In the genomic region with DNA sequence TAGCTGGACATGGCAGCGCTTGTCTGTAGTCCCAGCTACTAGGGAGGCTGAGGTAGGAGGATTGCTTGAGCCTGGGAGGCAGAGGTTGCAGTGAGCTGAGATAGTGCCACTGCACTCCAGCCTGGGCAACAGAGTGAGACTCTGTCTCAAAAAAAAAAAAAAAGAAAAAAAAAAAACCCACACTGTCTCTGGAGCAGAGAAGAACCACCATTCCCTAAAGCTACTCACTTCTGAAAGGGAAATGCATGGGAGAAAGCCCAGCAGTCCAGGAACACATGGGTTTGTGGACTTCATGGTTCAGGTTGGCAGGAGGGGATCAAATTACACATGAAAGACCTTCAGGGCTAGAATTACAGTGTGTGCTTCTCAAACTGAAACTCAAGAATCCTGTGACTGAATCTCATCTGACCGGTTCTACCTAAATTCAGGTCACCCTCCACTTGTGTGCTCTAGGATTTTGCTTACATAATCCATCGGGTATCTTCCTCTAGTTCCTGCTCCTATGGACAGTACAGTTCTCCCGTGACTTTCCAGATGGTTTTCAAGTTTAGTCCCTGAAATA, we compare ENCODE assay signal across 12 cellular contexts. TPM values are rescaled to one million over a fixed set of nuclear protein-coding genes. Genes with fewer than 3 reads are reported as not detected.
DNase-seq lines count a peak whose midpoint lies in the region; ATAC-seq and TF ChIP-seq lines count a peak whose summit lies in the region.
"Had no signal": no experiment of that assay in that cellular context is flagged by ENCODE, and none has a peak within 500 bp of the region (broad histone marks: within the 10 kb centered on the region; RNA-seq: fewer than 3 reads in every experiment).

No MANE protein-coding gene starts in this region.

- no peaks in the 10 kb centered on the region for H3K9me3 Mint-ChIP-seq in Caco-2 (ENCODE audit: unreplicated experiment)
- H3K9me3 Mint-ChIP-seq in activated CD8-positive, alpha-beta T cell treated with anti-CD3 and anti-CD28 coated beads, Interleukin-2, amount 10 ng/mL, durations not matched to agents 7 days and 5 days (ENCODE audit: insufficient read depth), result no peaks in the 10 kb centered on the region

- peak overlapping the region in 1 of 2 donors; percentile 18 for H3K27ac ChIP-seq in left lung

- H3K4me1 ChIP-seq in Caco-2 (peaks cover 27% of the 10 kb centered on the region), left lung (no peaks in the 10 kb centered on the region)

- peak overlapping the region; percentile 77 for H3K27ac Mint-ChIP-seq in Caco-2 (ENCODE audit: unreplicated experiment)
- peak overlapping the region; percentile 70 for H3K27ac Mint-ChIP-seq in activated CD8-positive, alpha-beta T cell treated with anti-CD3 and anti-CD28 coated beads, Interleukin-2, amount 10 ng/mL, durations not matched to agents 7 days and 5 days

- H3K4me3 ChIP-seq in Caco-2 (ENCODE audit: low read depth, low read length) (no peak overlapping the region), left lung (no peak overlapping the region)

- POLR2A ChIA-PET in Caco-2 (lab: Charles Lee), result no interaction called here
- POLR2A ChIA-PET in activated CD8-positive, alpha-beta T cell treated with anti-CD3 and anti-CD28 coated beads, Interleukin-2, amount 10 ng/mL, durations not matched to agents 7 days and 5 days (lab: Charles Lee), result interaction anchor here (0.6 to 0.9 kb wide), 3 partner anchors 8 to 155 kb away, joined by 3 to 5 read pairs (median 3); no protein-coding TSS in a partner anchor

- BruUV-seq in Caco-2 (replicated peaks; lab: Mats Ljungman, UMichigan), result no TSS peak

- H3K27me3 Mint-ChIP-seq in Caco-2 (ENCODE audit: insufficient read depth, unreplicated experiment), result no peaks in the 10 kb centered on the region
- H3K27me3 Mint-ChIP-seq in activated CD8-positive, alpha-beta T cell treated with anti-CD3 and anti-CD28 coated beads, Interleukin-2, amount 10 ng/mL, durations not matched to agents 7 days and 5 days (ENCODE audit: low read depth), result no peaks in the 10 kb centered on the region

- DNase-seq in Caco-2, result peak; percentile 80 to 84
- no peak for DNase-seq in activated CD8-positive, alpha-beta T cell treated with anti-CD3 and anti-CD28 coated beads, Interleukin-2, amount 10 ng/mL, durations not matched to agents 7 days and 5 days
- no peak for DNase-seq in left lung
- DNase-seq in cerebellar cortex (ENCODE audit: low spot score), result no peak
- no peak for DNase-seq in Ammon's horn (ENCODE audit: low spot score)
- DNase-seq in NAMALWA (ENCODE audit: low spot score), result no peak
- DNase-seq: activated naive CD4-positive, alpha-beta T cell treated with Interleukin-2 at 50 U/mL for 16 hours; hippocampal formation; OCI-M1; stimulated activated CD4-positive, alpha-beta T cell treated with anti-CD3 and anti-CD28 coated beads, Interleukin-15, amount 100 ng/mL, for 24 hours had no signal

- TF ChIP-seq CTCF in Caco-2 (IDR thresholded peaks at IDR 0.05; ENCODE audit: insufficient read depth in 1 of 2, low read depth in 1 of 2, low read length in 1 of 2, severe bottlenecking in 1 of 2, unreplicated experiment in 1 of 2), result no peak
- TF ChIP-seq CTCF in left lung (IDR thresholded peaks at IDR 0.05), result no peak

- H3K36me3 ChIP-seq in Caco-2 (ENCODE audit: control insufficient read depth, insufficient read depth, low read length), result no peaks in the 10 kb centered on the region
- peaks cover 0 to 98% of the 10 kb centered on the region in 2 donors for H3K36me3 ChIP-seq in left lung

- no peak for TF ChIP-seq RAD21 in Ishikawa (IDR thresholded peaks at IDR 0.05; ENCODE audit: low read depth)

- intact Hi-C loops in Caco-2 (cut with micrococcal nuclease; ENCODE audit: unreplicated experiment) (loop anchor here (1.0 to 2.0 kb wide), 3 partner anchors 8 to 83 kb away; a partner anchor contains a TSS), left lung (cut with DNase I) (no loop called here)

- peaks cover 35% of the 10 kb centered on the region for H3K4me1 Mint-ChIP-seq in Caco-2 (ENCODE audit: low read depth, unreplicated experiment)
- peaks cover 26% of the 10 kb centered on the region for H3K4me1 Mint-ChIP-seq in activated CD8-positive, alpha-beta T cell treated with anti-CD3 and anti-CD28 coated beads, Interleukin-2, amount 10 ng/mL, durations not matched to agents 7 days and 5 days (ENCODE audit: low read depth)

- no peak for ATAC-seq in activated CD8-positive, alpha-beta T cell treated with anti-CD3 and anti-CD28 coated beads, Interleukin-2, amount 10 ng/mL, durations not matched to agents 7 days and 5 days
- ATAC-seq in left lung, result peak; percentile 97
- no peak for ATAC-seq in HG03159 (IDR thresholded peaks at IDR 0.05; ENCODE audit: unreplicated experiment)

- peak; percentile 84 for TF ChIP-seq EP300 in Ishikawa (IDR thresholded peaks at IDR 0.05; ENCODE audit: borderline replicate concordance)

- CTCF ChIA-PET in Caco-2 (lab: Charles Lee), result interaction anchor here (0.6 to 2.1 kb wide), 4 partner anchors 9 to 408 kb away, joined by 3 to 15 read pairs (median 6); a partner anchor contains a TSS
- CTCF ChIA-PET in activated CD8-positive, alpha-beta T cell treated with anti-CD3 and anti-CD28 coated beads, Interleukin-2, amount 10 ng/mL, durations not matched to agents 7 days and 5 days (lab: Charles Lee), result interaction anchor here (1.0 to 1.3 kb wide), 2 partner anchors 9 to 17 kb away, joined by 3 to 11 read pairs; no protein-coding TSS in a partner anchor

- peak overlapping the region; percentile 50 for H3K4me3 Mint-ChIP-seq in Caco-2 (ENCODE audit: unreplicated experiment)
- H3K4me3 Mint-ChIP-seq in activated CD8-positive, alpha-beta T cell treated with anti-CD3 and anti-CD28 coated beads, Interleukin-2, amount 10 ng/mL, durations not matched to agents 7 days and 5 days, result no peak overlapping the region

- H3K9me3 ChIP-seq in Caco-2 (no peaks in the 10 kb centered on the region), left lung (no peaks in the 10 kb centered on the region)

- H3K27me3 ChIP-seq in Caco-2 (replicated peaks; ENCODE audit: control insufficient read depth, insufficient read depth, low read length), result no peaks in the 10 kb centered on the region
- no peaks in the 10 kb centered on the region for H3K27me3 ChIP-seq in left lung

- peaks cover 4% of the 10 kb centered on the region for H3K36me3 Mint-ChIP-seq in Caco-2 (ENCODE audit: insufficient read depth, unreplicated experiment)
- peaks cover 87% of the 10 kb centered on the region for H3K36me3 Mint-ChIP-seq in activated CD8-positive, alpha-beta T cell treated with anti-CD3 and anti-CD28 coated beads, Interleukin-2, amount 10 ng/mL, durations not matched to agents 7 days and 5 days (ENCODE audit: low read depth)

TF ChIP-seq in Ishikawa, 13 proteins besides CTCF, POLR2A, EP300 and RAD21 (continues in another document):
- TF ChIP-seq, protein P1, sequence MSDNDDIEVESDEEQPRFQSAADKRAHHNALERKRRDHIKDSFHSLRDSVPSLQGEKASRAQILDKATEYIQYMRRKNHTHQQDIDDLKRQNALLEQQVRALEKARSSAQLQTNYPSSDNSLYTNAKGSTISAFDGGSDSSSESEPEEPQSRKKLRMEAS (IDR thresholded peaks at IDR 0.05), result peak; percentile 81; the same call in 1 of the 2 replicates
- TF ChIP-seq FOXM1 (IDR thresholded peaks at IDR 0.05; ENCODE audit: borderline replicate concordance, low read depth) (peak; percentile 67; the same call in 1 of the 2 replicates), CREB1 (IDR thresholded peaks at IDR 0.05; ENCODE audit: low read depth) (no peak), ZBTB7A (IDR thresholded peaks at IDR 0.05; ENCODE audit: low read depth) (no peak), YY1 (IDR thresholded peaks at IDR 0.05; ENCODE audit: low read depth) (peak; percentile 51; the same call in 1 of the 2 replicates), TEAD4 (IDR thresholded peaks at IDR 0.05) (peak; percentile 75), CEBPB (IDR thresholded peaks at IDR 0.05) (peak; percentile 71), EGR1 (IDR thresholded peaks at IDR 0.05) (no peak), TAF1 (IDR thresholded peaks at IDR 0.05; ENCODE audit: low read depth) (no peak), TCF12 (IDR thresholded peaks at IDR 0.05; ENCODE audit: low read depth) (peak; percentile 87; the same call in 1 of the 2 replicates)
- TF ChIP-seq, protein P2, sequence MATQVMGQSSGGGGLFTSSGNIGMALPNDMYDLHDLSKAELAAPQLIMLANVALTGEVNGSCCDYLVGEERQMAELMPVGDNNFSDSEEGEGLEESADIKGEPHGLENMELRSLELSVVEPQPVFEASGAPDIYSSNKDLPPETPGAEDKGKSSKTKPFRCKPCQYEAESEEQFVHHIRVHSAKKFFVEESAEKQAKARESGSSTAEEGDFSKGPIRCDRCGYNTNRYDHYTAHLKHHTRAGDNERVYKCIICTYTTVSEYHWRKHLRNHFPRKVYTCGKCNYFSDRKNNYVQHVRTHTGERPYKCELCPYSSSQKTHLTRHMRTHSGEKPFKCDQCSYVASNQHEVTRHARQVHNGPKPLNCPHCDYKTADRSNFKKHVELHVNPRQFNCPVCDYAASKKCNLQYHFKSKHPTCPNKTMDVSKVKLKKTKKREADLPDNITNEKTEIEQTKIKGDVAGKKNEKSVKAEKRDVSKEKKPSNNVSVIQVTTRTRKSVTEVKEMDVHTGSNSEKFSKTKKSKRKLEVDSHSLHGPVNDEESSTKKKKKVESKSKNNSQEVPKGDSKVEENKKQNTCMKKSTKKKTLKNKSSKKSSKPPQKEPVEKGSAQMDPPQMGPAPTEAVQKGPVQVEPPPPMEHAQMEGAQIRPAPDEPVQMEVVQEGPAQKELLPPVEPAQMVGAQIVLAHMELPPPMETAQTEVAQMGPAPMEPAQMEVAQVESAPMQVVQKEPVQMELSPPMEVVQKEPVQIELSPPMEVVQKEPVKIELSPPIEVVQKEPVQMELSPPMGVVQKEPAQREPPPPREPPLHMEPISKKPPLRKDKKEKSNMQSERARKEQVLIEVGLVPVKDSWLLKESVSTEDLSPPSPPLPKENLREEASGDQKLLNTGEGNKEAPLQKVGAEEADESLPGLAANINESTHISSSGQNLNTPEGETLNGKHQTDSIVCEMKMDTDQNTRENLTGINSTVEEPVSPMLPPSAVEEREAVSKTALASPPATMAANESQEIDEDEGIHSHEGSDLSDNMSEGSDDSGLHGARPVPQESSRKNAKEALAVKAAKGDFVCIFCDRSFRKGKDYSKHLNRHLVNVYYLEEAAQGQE (IDR thresholded peaks at IDR 0.05; ENCODE audit: low read depth), result no peak

RNA-seq across cellular contexts. Expression of a gene that starts 30.2 kb away (rescaled TPM):
- total RNA-seq in Caco-2 (2022) (0.18 TPM in 1 of 2 replicates, not detected in the other), left lung (10 to 100 TPM in 1 of 2 donors, 1 to 10 TPM in 1; 5.1 to 18.4 TPM)
- not detected for total RNA-seq in activated CD8-positive, alpha-beta T cell treated with anti-CD3 and anti-CD28 coated beads, Interleukin-2, amount 10 ng/mL, durations not matched to agents 7 days and 5 days

RNA-seq across cellular contexts. Expression of a gene that starts 46.9 kb away (rescaled TPM):
- total RNA-seq in Caco-2 (2022) (32.1 and 37.8 TPM in 2 replicates), left lung (100 to 1,000 TPM; 119 to 401 TPM)
- total RNA-seq in activated CD8-positive, alpha-beta T cell treated with anti-CD3 and anti-CD28 coated beads, Interleukin-2, amount 10 ng/mL, durations not matched to agents 7 days and 5 days, result 1,000 to 10,000 TPM; 1,296 to 1,321 TPM

Comparison
In these comparisons a context has a peak if more than half of its experiments do, and no peak if none do; other contexts are left out.
1. DNase-seq: peak in Caco-2 (2 of 2); none in activated CD8-positive, alpha-beta T cell treated with anti-CD3 and anti-CD28 coated beads, Interleukin-2, amount 10 ng/mL, durations not matched to agents 7 days and 5 days (single experiment), left lung (0 of 2), cerebellar cortex (single experiment), Ammon's horn (single experiment) and NAMALWA (single experiment).